Comparison of ENCODE assay signal across 1 cellular context in the genomic region with DNA sequence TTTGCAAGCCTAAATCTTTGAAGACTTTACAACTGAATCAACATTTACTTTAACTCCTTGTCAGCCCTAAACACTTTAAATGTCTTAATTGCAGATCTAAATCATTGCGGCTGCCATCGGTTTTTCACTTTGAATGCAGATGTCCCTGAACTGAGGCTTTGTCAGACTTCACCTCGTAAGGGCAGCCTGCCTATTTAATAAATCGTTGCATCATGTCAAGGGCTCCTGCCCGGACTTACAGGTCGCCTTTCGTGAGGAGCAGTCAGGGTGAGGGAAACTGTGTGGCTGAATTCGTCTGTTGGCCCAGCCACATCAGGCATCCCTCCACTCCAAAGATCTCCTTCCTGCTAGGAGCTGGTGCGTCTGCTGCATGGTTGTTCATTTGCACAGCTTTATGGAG.
TF ChIP-seq lines count a peak whose summit lies in the region.

No MANE protein-coding gene starts in this region.

TF ChIP-seq in HepG2, 621 proteins besides CTCF, POLR2A, EP300 and RAD21 (continued from another document):
- TF ChIP-seq, protein P1, sequence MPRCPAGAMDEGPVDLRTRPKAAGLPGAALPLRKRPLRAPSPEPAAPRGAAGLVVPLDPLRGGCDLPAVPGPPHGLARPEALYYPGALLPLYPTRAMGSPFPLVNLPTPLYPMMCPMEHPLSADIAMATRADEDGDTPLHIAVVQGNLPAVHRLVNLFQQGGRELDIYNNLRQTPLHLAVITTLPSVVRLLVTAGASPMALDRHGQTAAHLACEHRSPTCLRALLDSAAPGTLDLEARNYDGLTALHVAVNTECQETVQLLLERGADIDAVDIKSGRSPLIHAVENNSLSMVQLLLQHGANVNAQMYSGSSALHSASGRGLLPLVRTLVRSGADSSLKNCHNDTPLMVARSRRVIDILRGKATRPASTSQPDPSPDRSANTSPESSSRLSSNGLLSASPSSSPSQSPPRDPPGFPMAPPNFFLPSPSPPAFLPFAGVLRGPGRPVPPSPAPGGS (CRISPR knock-in tag; IDR thresholded peaks at IDR 0.05): no peak
- TF ChIP-seq POLR2AphosphoS5 (IDR thresholded peaks at IDR 0.05; ENCODE audit: low read depth, low read length) (no peak), ZNF30 (CRISPR knock-in tag; IDR thresholded peaks at IDR 0.05) (no peak), ZSCAN21 (CRISPR knock-in tag; IDR thresholded peaks at IDR 0.05; ENCODE audit: borderline replicate concordance) (no peak), GTF3A (CRISPR knock-in tag; conservative IDR thresholded peaks at IDR 0.05) (no peak)
